In genomic region chr9:8726692-8727091, GRCh38 we compare ENCODE assay signal across 2 cellular contexts.
TF ChIP-seq lines count a peak whose summit lies in the region.

No MANE protein-coding gene starts in this region.

TF ChIP-seq in GM23338, 12 proteins besides CTCF, POLR2A, EP300 and RAD21 (continued from another document):
- TF ChIP-seq CREB1 (CRISPR knock-in tag; IDR thresholded peaks at IDR 0.05; ENCODE audit: low read depth) (no peak), ZNF462 (CRISPR knock-in tag; IDR thresholded peaks at IDR 0.05) (no peak), NANOG (IDR thresholded peaks at IDR 0.05; ENCODE audit: borderline replicate concordance) (no peak), EZH2 (IDR thresholded peaks at IDR 0.05; ENCODE audit: low read depth, unreplicated experiment) (no peak), ETS1 (IDR thresholded peaks at IDR 0.05) (no peak), POLR2AphosphoS5 (IDR thresholded peaks at IDR 0.05; ENCODE audit: low read depth) (no peak), ZNF114 (CRISPR knock-in tag; IDR thresholded peaks at IDR 0.05) (no peak), JUNB (IDR thresholded peaks at IDR 0.05; ENCODE audit: unreplicated experiment) (no peak), REST (IDR thresholded peaks at IDR 0.05; ENCODE audit: unreplicated experiment) (no peak), STAT1 (IDR thresholded peaks at IDR 0.05; ENCODE audit: unreplicated experiment) (no peak)

TF ChIP-seq in WTC11, 78 proteins besides CTCF, POLR2A, EP300 and RAD21 (continued from another document):
- TF ChIP-seq ZBTB43 (CRISPR knock-in tag; IDR thresholded peaks at IDR 0.05): no peak
- no peak for TF ChIP-seq EMX1 (CRISPR knock-in tag; IDR thresholded peaks at IDR 0.05)
